Comparison of ENCODE assay signal across 4 cellular contexts in genomic region chr7:6750173-6750572, GRCh38. TPM values are rescaled to one million over a fixed set of nuclear protein-coding genes. Genes with fewer than 3 reads are reported as not detected.
"Had no signal": no experiment of that assay in that cellular context is flagged by ENCODE, and none has a peak within 500 bp of the region (broad histone marks: within the 10 kb centered on the region; RNA-seq: fewer than 3 reads in every experiment).

No MANE protein-coding gene starts in this region.

RNA-seq across cellular contexts. Expression of gene RSPH10B2, which starts 3.7 kb away (rescaled TPM):
- total RNA-seq: LHCN-M2, MCF 10A, Right ventricle myocardium inferior, RPMI7951 had no signal
